2 cellular contexts compared by ENCODE assay signal in genomic region chr15:32434102-32434963, GRCh38. TPM values are rescaled to one million over a fixed set of nuclear protein-coding genes. Genes with fewer than 3 reads are reported as not detected.
"Had no signal": no experiment of that assay in that cellular context is flagged by ENCODE, and none has a peak within 500 bp of the region (broad histone marks: within the 10 kb centered on the region; RNA-seq: fewer than 3 reads in every experiment).

No MANE protein-coding gene starts in this region.

RNA-seq across cellular contexts. Expression of gene GOLGA8O, which starts 21.1 kb away (rescaled TPM):
- total RNA-seq: activated CD4-positive, alpha-beta memory T cell treated with anti-CD3 and anti-CD28 coated beads for 36 hours had no signal

RNA-seq across cellular contexts. Expression of gene GOLGA8K, which starts 31.2 kb away (rescaled TPM):
- total RNA-seq: activated CD4-positive, alpha-beta memory T cell treated with anti-CD3 and anti-CD28 coated beads for 36 hours; activated naive CD4-positive, alpha-beta T cell treated with anti-CD3 and anti-CD28 coated beads for 36 hours had no signal
